23 cellular contexts compared by ENCODE assay signal in the genomic region with DNA sequence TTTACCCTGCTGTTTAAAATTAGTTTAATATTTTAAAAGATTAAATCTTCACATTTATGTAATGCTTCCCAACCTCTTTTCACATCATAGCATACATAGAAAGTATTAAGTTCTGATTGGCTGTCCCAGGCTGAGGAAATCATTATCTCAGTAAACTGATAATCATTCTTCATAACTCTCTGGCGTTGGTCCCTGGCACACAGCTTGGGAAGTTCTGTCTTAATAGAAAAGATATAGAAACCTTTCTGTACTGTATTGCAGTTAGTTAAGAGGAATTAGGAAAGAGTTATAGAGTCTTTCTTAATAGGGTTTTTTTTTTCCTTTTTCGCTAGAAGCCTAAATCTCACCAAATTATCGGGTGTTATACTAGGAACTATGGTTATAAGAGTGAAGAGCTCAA.
"Had no signal": no experiment of that assay in that cellular context is flagged by ENCODE, and none has a peak within 500 bp of the region (broad histone marks: within the 10 kb centered on the region; RNA-seq: fewer than 3 reads in every experiment).

No MANE protein-coding gene starts in this region.

- H3K27ac Mint-ChIP-seq: immature natural killer cell; memory B cell; natural killer cell treated with Interleukin-12 subunit alpha and Interleukin-12 subunit beta and Interleukin-15 and Interleukin-18, amount 100 ng/mL, for 72 hours; stimulated activated naive CD8-positive, alpha-beta T cell treated with anti-CD3 and anti-CD28 coated beads, Interleukin-15, Interleukin-2, amounts not matched to agents 100 ng/mL and 50 ng/mL, for 24 hours had no signal

- H3K27me3 ChIP-seq: colonic mucosa, esophagus squamous epithelium, gastrocnemius medialis, left lung, spleen, tibial artery, upper lobe of left lung, vagina had no signal

- H3K36me3 ChIP-seq: colonic mucosa, esophagus squamous epithelium, gastrocnemius medialis, left lung, lower lobe of right lung, tibial artery, upper lobe of left lung, vagina had no signal

- H3K27ac ChIP-seq: colonic mucosa, esophagus squamous epithelium, gastrocnemius medialis, left lung, lower lobe of right lung, psoas muscle, spleen, tibial artery, upper lobe of left lung, vagina had no signal

- H3K9me3 Mint-ChIP-seq: immature natural killer cell; memory B cell; natural killer cell treated with Interleukin-12 subunit alpha and Interleukin-12 subunit beta and Interleukin-15 and Interleukin-18, amount 100 ng/mL, for 72 hours; stimulated activated memory B cell treated with anti-CD40 and anti-IgM and Interleukin-4, amounts not matched to agents 10 μg/mL and 1 μg/mL and 100 μg/mL, for 72 hours; stimulated activated naive CD8-positive, alpha-beta T cell treated with anti-CD3 and anti-CD28 coated beads, Interleukin-15, Interleukin-2, amounts not matched to agents 100 ng/mL and 50 ng/mL, for 24 hours had no signal

- H3K4me3 ChIP-seq: colonic mucosa, esophagus squamous epithelium, gastrocnemius medialis, left lung, lower lobe of right lung, psoas muscle, spleen, tibial artery, upper lobe of left lung, vagina had no signal

- H3K36me3 Mint-ChIP-seq: natural killer cell treated with Interleukin-12 subunit alpha and Interleukin-12 subunit beta and Interleukin-15 and Interleukin-18, amount 100 ng/mL, for 72 hours; stimulated activated memory B cell treated with anti-CD40 and anti-IgM and Interleukin-4, amounts not matched to agents 10 μg/mL and 1 μg/mL and 100 μg/mL, for 72 hours had no signal

- H3K4me1 ChIP-seq: colonic mucosa had no signal

- H3K4me3 Mint-ChIP-seq: immature natural killer cell; memory B cell; natural killer cell treated with Interleukin-12 subunit alpha and Interleukin-12 subunit beta and Interleukin-15 and Interleukin-18, amount 100 ng/mL, for 72 hours; stimulated activated memory B cell treated with anti-CD40 and anti-IgM and Interleukin-4, amounts not matched to agents 10 μg/mL and 1 μg/mL and 100 μg/mL, for 72 hours; stimulated activated naive CD8-positive, alpha-beta T cell treated with anti-CD3 and anti-CD28 coated beads, Interleukin-15, Interleukin-2, amounts not matched to agents 100 ng/mL and 50 ng/mL, for 24 hours had no signal

- DNase-seq: colonic mucosa; dermis blood vessel endothelial cell; esophagus squamous epithelium; gastrocnemius medialis; glutamatergic neuron; immature natural killer cell; left lung; lower lobe of right lung; midbrain; psoas muscle; retina; spleen; stimulated activated CD4-positive, alpha-beta T cell treated with anti-CD3 and anti-CD28 coated beads, Interleukin-15, amount 100 ng/mL, for 24 hours; stimulated activated CD4-positive, alpha-beta T cell treated with anti-CD3 and anti-CD28 coated beads, Interleukin-1b, Interleukin-23, amount 100 ng/mL, for 48 hours; stimulated activated CD4-positive, alpha-beta T cell treated with anti-CD3 and anti-CD28 coated beads, Interleukin-4, amount 100 ng/mL, for 24 hours; tibial artery; upper lobe of left lung had no signal

- ATAC-seq: gastrocnemius medialis; left lung; lower lobe of right lung; natural killer cell treated with Interleukin-12 subunit alpha and Interleukin-12 subunit beta and Interleukin-15 and Interleukin-18, amount 100 ng/mL, for 72 hours; psoas muscle; sciatic nerve; stimulated activated memory B cell treated with anti-CD40 and anti-IgM and Interleukin-4, amounts not matched to agents 10 μg/mL and 1 μg/mL and 100 μg/mL, for 72 hours had no signal

- H3K27me3 Mint-ChIP-seq: memory B cell; natural killer cell treated with Interleukin-12 subunit alpha and Interleukin-12 subunit beta and Interleukin-15 and Interleukin-18, amount 100 ng/mL, for 72 hours; stimulated activated memory B cell treated with anti-CD40 and anti-IgM and Interleukin-4, amounts not matched to agents 10 μg/mL and 1 μg/mL and 100 μg/mL, for 72 hours; stimulated activated naive CD8-positive, alpha-beta T cell treated with anti-CD3 and anti-CD28 coated beads, Interleukin-15, Interleukin-2, amounts not matched to agents 100 ng/mL and 50 ng/mL, for 24 hours had no signal

- H3K9me3 ChIP-seq: colonic mucosa, esophagus squamous epithelium, gastrocnemius medialis, left lung, lower lobe of right lung, psoas muscle, spleen, tibial artery, upper lobe of left lung, vagina had no signal
